In the genomic region with DNA sequence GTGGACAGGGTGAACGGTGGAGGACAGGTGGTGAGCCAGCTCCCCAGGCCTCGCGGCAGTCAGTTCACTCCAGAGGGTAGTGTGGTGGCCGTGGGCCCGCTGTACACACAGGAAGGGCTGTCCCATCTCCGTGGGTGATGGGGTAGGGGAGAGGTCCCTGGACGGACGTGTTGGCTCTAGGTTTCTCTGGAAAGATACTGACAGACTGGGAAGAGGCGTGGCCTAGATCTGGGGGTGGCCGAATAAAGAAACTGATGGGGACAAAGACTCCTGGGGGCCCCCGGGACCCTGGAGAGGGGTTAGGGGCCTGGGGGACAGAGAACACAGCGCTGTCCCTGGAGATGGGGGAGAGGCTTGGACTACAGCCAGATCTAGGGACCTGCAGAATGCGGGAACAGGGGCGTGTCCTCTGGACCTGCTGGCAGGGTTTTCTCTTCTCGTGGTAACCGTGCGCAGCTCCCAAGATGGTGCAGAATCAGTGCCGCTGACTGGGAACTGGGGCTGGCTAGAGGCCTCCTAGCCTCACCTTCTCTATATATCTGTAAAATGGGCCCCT, we compare ENCODE assay signal across 8 cellular contexts. TPM values are rescaled to one million over a fixed set of nuclear protein-coding genes. Genes with fewer than 3 reads are reported as not detected.
A peak's percentile ranks its signal among the peaks of the same experiment; 100 is the strongest.
DNase-seq lines count a peak whose midpoint lies in the region; ATAC-seq and TF ChIP-seq lines count a peak whose summit lies in the region.

No MANE protein-coding gene starts in this region.

- DNase-seq in NCI-H510A treated with DMSO at 0.1 percent for 48 hours (lab: John Stamatoyannopoulos, UW) (peak; percentile 55), NCI-H510A (lab: John Stamatoyannopoulos, UW) (no peak), SK-N-MC (ENCODE audit: low read depth, low spot score) (no peak), foreskin keratinocyte (no peak), gastrocnemius medialis (no peak), NCI-H2081 (lab: John Stamatoyannopoulos, UW) (no peak), EL (no peak), medulla oblongata (ENCODE audit: extremely low spot score) (no peak)

- intact Hi-C loops in gastrocnemius medialis (cut with DNase I; ENCODE audit: low total_unique reads) = loop anchor here (1.0 to 2.0 kb wide), 3 partner anchors 50 to 152 kb away; a partner anchor contains a TSS

- H3K36me3 ChIP-seq in SK-N-MC (ENCODE audit: insufficient read depth, low read length) = peaks cover 4% of the 10 kb centered on the region; the same call in 1 of the 2 replicates
- H3K36me3 ChIP-seq in gastrocnemius medialis = no peaks in the 10 kb centered on the region

- H3K9ac ChIP-seq in SK-N-MC (ENCODE audit: insufficient read length) = peak overlapping the region; percentile 81

- in situ Hi-C loops in gastrocnemius medialis (cut with MboI; ENCODE audit: low sequenced_read_pairs in 4 of 4) = loop anchor here (5.0 to 10.0 kb wide), 4 partner anchors 89 to 152 kb away; a partner anchor contains a TSS

- H3K27ac ChIP-seq in SK-N-MC (peak overlapping the region; percentile 74), foreskin keratinocyte (no peak overlapping the region), gastrocnemius medialis (peak overlapping the region; percentile 71 to 80 (median 72))

- H3K4me3 ChIP-seq in SK-N-MC (peak overlapping the region; percentile 84), gastrocnemius medialis (peak overlapping the region; percentile 55 to 71 (median 68))

- H3K27me3 ChIP-seq in foreskin keratinocyte (no peaks in the 10 kb centered on the region), gastrocnemius medialis (no peaks in the 10 kb centered on the region)

- no peaks in the 10 kb centered on the region for H3K4me1 ChIP-seq in foreskin keratinocyte
- peaks cover 5 to 11% of the 10 kb centered on the region in 2 donors for H3K4me1 ChIP-seq in gastrocnemius medialis

- no peak for TF ChIP-seq POLR2A in gastrocnemius medialis (IDR thresholded peaks at IDR 0.05)

- no peak for TF ChIP-seq CTCF in foreskin keratinocyte (conservative IDR thresholded peaks at IDR 0.05)
- TF ChIP-seq CTCF in gastrocnemius medialis (IDR thresholded peaks at IDR 0.05 in 4 of 5, conservative IDR thresholded peaks at IDR 0.05 in 1 of 5) = peak in 1 of 5 experiments; percentile 32

- H3K9me3 ChIP-seq in SK-N-MC (ENCODE audit: low read depth, low read length) (no peaks in the 10 kb centered on the region), gastrocnemius medialis (no peaks in the 10 kb centered on the region)

- peak; percentile 23 for ATAC-seq in foreskin keratinocyte
- peak; percentile 43 to 51 for ATAC-seq in gastrocnemius medialis

RNA-seq across cellular contexts. Expression of a gene that starts 4.0 kb away (rescaled TPM):
- total RNA-seq in foreskin keratinocyte = not detected in 2 replicates
- not detected in 2 replicates for polyA plus RNA-seq in foreskin keratinocyte
- total RNA-seq in gastrocnemius medialis = under 1 TPM in 2 of 4 donors, not detected in 2; 0.16 to 0.27 TPM

RNA-seq across cellular contexts. Expression of a gene that starts 7.5 kb away (rescaled TPM):
- 5.7 and 6.0 TPM in 2 replicates for total RNA-seq in foreskin keratinocyte
- polyA plus RNA-seq in foreskin keratinocyte = 14.0 and 15.7 TPM in 2 replicates
- total RNA-seq in gastrocnemius medialis = 10 to 100 TPM in 1 of 4 donors, 1 to 10 TPM in 3; 4.7 to 13.3 (median 6.9) TPM
